ENCODE assay signal across 1 cellular context in genomic region chr7:102478314-102479206, GRCh38.
TF ChIP-seq lines count a peak whose summit lies in the region.

Gene POLR2J (minus strand): TSS chr7:102478922. CDS start chr7:102478860, 62 bp downstream.

TF ChIP-seq in HepG2, 621 proteins besides CTCF, POLR2A, EP300 and RAD21 (continued from another document):
- TF ChIP-seq ARID5B (CRISPR knock-in tag; IDR thresholded peaks at IDR 0.05): 0 out of 2 replicates have a peak, but pooled peaks have one; percentile 10
- TF ChIP-seq RBFOX2 (IDR thresholded peaks at IDR 0.05; ENCODE audit: low read depth, low read length): peak; percentile 62
- TF ChIP-seq GATAD1 (CRISPR knock-in tag; IDR thresholded peaks at IDR 0.05): peak; percentile 93
- TF ChIP-seq MED1 (CRISPR knock-in tag; IDR thresholded peaks at IDR 0.05): 0 out of 2 replicates have a peak, but pooled peaks have one; percentile 16
- TF ChIP-seq CBFB (CRISPR knock-in tag; IDR thresholded peaks at IDR 0.05): 0 out of 2 replicates have a peak, but pooled peaks have one; percentile 22
- TF ChIP-seq E2F5 (CRISPR knock-in tag; conservative IDR thresholded peaks at IDR 0.05): 0 out of 2 replicates have a peak, but pooled peaks have one; percentile 29
- peak; percentile 58; the same call in 1 of the 2 replicates for TF ChIP-seq KMT2B (CRISPR knock-in tag; IDR thresholded peaks at IDR 0.05)
- TF ChIP-seq ELF1 (CRISPR knock-in tag; IDR thresholded peaks at IDR 0.05): peak; percentile 81
- peak; percentile 32; the same call in 1 of the 2 replicates for TF ChIP-seq ZGPAT (CRISPR knock-in tag; IDR thresholded peaks at IDR 0.05)
- 0 out of 2 replicates have a peak, but pooled peaks have one; percentile 29 for TF ChIP-seq ZNF614 (CRISPR knock-in tag; IDR thresholded peaks at IDR 0.05; ENCODE audit: borderline replicate concordance)
- TF ChIP-seq HMGXB4 (CRISPR knock-in tag; IDR thresholded peaks at IDR 0.05; ENCODE audit: borderline replicate concordance in 1 of 2, low read depth in 1 of 2): peak in 1 of 2 experiments; percentile 53; a peak in 1 of 4 replicates
- TF ChIP-seq FOSL2 (CRISPR knock-in tag; IDR thresholded peaks at IDR 0.05): 0 out of 2 replicates have a peak, but pooled peaks have one; percentile 15
- TF ChIP-seq GABPA (IDR thresholded peaks at IDR 0.05; ENCODE audit: low read depth, low read length): peak; percentile 57
- peak; percentile 84 for TF ChIP-seq GABPA (CRISPR knock-in tag; IDR thresholded peaks at IDR 0.05; ENCODE audit: low read depth)
- peak; percentile 72; the same call in 1 of the 2 replicates for TF ChIP-seq YEATS2 (CRISPR knock-in tag; IDR thresholded peaks at IDR 0.05; ENCODE audit: borderline replicate concordance)
- TF ChIP-seq KDM2A (CRISPR knock-in tag; IDR thresholded peaks at IDR 0.05; ENCODE audit: borderline replicate concordance, low read depth): peak; percentile 74; the same call in 1 of the 2 replicates
- TF ChIP-seq PATZ1 (CRISPR knock-in tag; IDR thresholded peaks at IDR 0.05): 0 out of 2 replicates have a peak, but pooled peaks have one; percentile 19
- TF ChIP-seq ERF (CRISPR knock-in tag; IDR thresholded peaks at IDR 0.05): 0 out of 2 replicates have a peak, but pooled peaks have one; percentile 63
- TF ChIP-seq KDM5A (IDR thresholded peaks at IDR 0.05; ENCODE audit: borderline replicate concordance, low read length): peak; percentile 65
- peak; percentile 68 for TF ChIP-seq SAP130 (CRISPR knock-in tag; IDR thresholded peaks at IDR 0.05; ENCODE audit: low read depth)
- peak; percentile 64 for TF ChIP-seq ZFY (CRISPR knock-in tag; IDR thresholded peaks at IDR 0.05)
- peak; percentile 24; the same call in 1 of the 2 replicates for TF ChIP-seq MYC (CRISPR knock-in tag; IDR thresholded peaks at IDR 0.05; ENCODE audit: borderline replicate concordance)
- TF ChIP-seq RXRB (CRISPR knock-in tag; IDR thresholded peaks at IDR 0.05; ENCODE audit: borderline replicate concordance): peak; percentile 38; the same call in 1 of the 2 replicates
- TF ChIP-seq IRF2 (CRISPR knock-in tag; IDR thresholded peaks at IDR 0.05): peak; percentile 43; the same call in 1 of the 2 replicates
- TF ChIP-seq PHF20 (CRISPR knock-in tag; IDR thresholded peaks at IDR 0.05): peak; percentile 55
- TF ChIP-seq KAT8 (CRISPR knock-in tag; IDR thresholded peaks at IDR 0.05): peak; percentile 87
- 0 out of 2 replicates have a peak, but pooled peaks have one; percentile 35 for TF ChIP-seq YEATS4 (CRISPR knock-in tag; IDR thresholded peaks at IDR 0.05; ENCODE audit: borderline replicate concordance)
- 0 out of 2 replicates have a peak, but pooled peaks have one; percentile 32 for TF ChIP-seq SMAD3 (CRISPR knock-in tag; IDR thresholded peaks at IDR 0.05)
- peak; percentile 24; the same call in 1 of the 2 replicates for TF ChIP-seq ZFX (CRISPR knock-in tag; IDR thresholded peaks at IDR 0.05; ENCODE audit: low read depth)
- TF ChIP-seq ZNF574 (CRISPR knock-in tag; IDR thresholded peaks at IDR 0.05): peak; percentile 97
- TF ChIP-seq ETV5 (CRISPR knock-in tag; IDR thresholded peaks at IDR 0.05; ENCODE audit: borderline replicate concordance): peak; percentile 39; the same call in 1 of the 2 replicates
- TF ChIP-seq KLF16 (CRISPR knock-in tag; IDR thresholded peaks at IDR 0.05): peak in 1 of 2 experiments; percentile 50; a peak in 1 of 4 replicates
- TF ChIP-seq PHF8 (CRISPR knock-in tag; IDR thresholded peaks at IDR 0.05): peak; percentile 55
- TF ChIP-seq SIN3B (IDR thresholded peaks at IDR 0.05; ENCODE audit: low read length): 0 out of 2 replicates have a peak, but pooled peaks have one; percentile 36
- TF ChIP-seq DRAP1 (CRISPR knock-in tag; IDR thresholded peaks at IDR 0.05): peak; percentile 52; the same call in 1 of the 2 replicates
- peak; percentile 35; the same call in 1 of the 2 replicates for TF ChIP-seq FOXK1 (CRISPR knock-in tag; IDR thresholded peaks at IDR 0.05; ENCODE audit: borderline replicate concordance, low read depth)
- TF ChIP-seq GABPB1 (CRISPR knock-in tag; IDR thresholded peaks at IDR 0.05): peak; percentile 91
- TF ChIP-seq CBX5 (CRISPR knock-in tag; IDR thresholded peaks at IDR 0.05; ENCODE audit: borderline replicate concordance): peak; percentile 50; the same call in 1 of the 2 replicates
- TF ChIP-seq POLR2G (IDR thresholded peaks at IDR 0.05; ENCODE audit: low read depth, low read length): 0 out of 2 replicates have a peak, but pooled peaks have one; percentile 49
- 0 out of 2 replicates have a peak, but pooled peaks have one; percentile 24 for TF ChIP-seq TFDP2 (CRISPR knock-in tag; IDR thresholded peaks at IDR 0.05)
